Comparison of ENCODE assay signal across 13 cellular contexts in genomic region chr19:40585677-40586422, GRCh38. TPM values are rescaled to one million over a fixed set of nuclear protein-coding genes. Genes with fewer than 3 reads are reported as not detected.
DNase-seq lines count a peak whose midpoint lies in the region; ATAC-seq and TF ChIP-seq lines count a peak whose summit lies in the region.
"Had no signal": no experiment of that assay in that cellular context is flagged by ENCODE, and none has a peak within 500 bp of the region (broad histone marks: within the 10 kb centered on the region; RNA-seq: fewer than 3 reads in every experiment).

No MANE protein-coding gene starts in this region.

- no peak for DNase-seq in activated CD8-positive, alpha-beta T cell treated with anti-CD3 and anti-CD28 coated beads for 36 hours
- DNase-seq in activated CD8-positive, alpha-beta T cell treated with anti-CD3 and anti-CD28 coated beads, Interleukin-2, amount 10 ng/mL, durations not matched to agents 7 days and 5 days, result no peak
- peak; percentile 73 for DNase-seq in NOMO-1 treated with dmso at 0.1 percent for 144 hours (lab: John Stamatoyannopoulos, UW; ENCODE audit: unreplicated experiment)
- peak; percentile 64 to 95 for DNase-seq in cardiac fibroblast (ENCODE audit: low read depth in 2 of 2)
- peak; percentile 84 for DNase-seq in renal cortical epithelial cell (ENCODE audit: low read depth)
- no peak for DNase-seq in activated effector memory CD4-positive, alpha-beta T cell treated with anti-CD3 and anti-CD28 coated beads, Interleukin-2, amount 50 U/mL, for 16 hours
- DNase-seq in GM23338 (ENCODE audit: low spot score), result no peak
- DNase-seq: activated T-cell treated with anti-CD3 and anti-CD28 coated beads, Interleukin-2, amount 50 U/mL, for 1 hour; naive B cell; NCI-H226; stimulated activated naive CD4-positive, alpha-beta T cell treated with Interleukin-2 at 50 U/mL for 16 hours had no signal

- H3K4me3 ChIP-seq in cardiac fibroblast (replicated peaks in 1 of 2; ENCODE audit: low read depth in 2 of 2, low read length in 2 of 2) (no peak overlapping the region), GM23338 (no peak overlapping the region)

- H3K27ac ChIP-seq in GM23338 (ENCODE audit: low read depth), result no peak overlapping the region

- POLR2A ChIA-PET in activated CD8-positive, alpha-beta T cell treated with anti-CD3 and anti-CD28 coated beads for 36 hours (lab: Charles Lee), result interaction anchor here (0.6 to 1.4 kb wide), 2 partner anchors 10 to 34 kb away, joined by 3 to 5 read pairs; no protein-coding TSS in a partner anchor
- POLR2A ChIA-PET in activated CD8-positive, alpha-beta T cell treated with anti-CD3 and anti-CD28 coated beads, Interleukin-2, amount 10 ng/mL, durations not matched to agents 7 days and 5 days (lab: Charles Lee), result no interaction called here

- H3F3A ChIP-seq in GM23338 (replicated peaks; ENCODE audit: low read depth), result 0 out of 2 replicates have a peak, but pooled peaks cover 4% of the 10 kb centered on the region

- H3K9me3 Mint-ChIP-seq in activated CD8-positive, alpha-beta T cell treated with anti-CD3 and anti-CD28 coated beads for 36 hours, result no peaks in the 10 kb centered on the region
- H3K9me3 Mint-ChIP-seq in activated CD8-positive, alpha-beta T cell treated with anti-CD3 and anti-CD28 coated beads, Interleukin-2, amount 10 ng/mL, durations not matched to agents 7 days and 5 days (ENCODE audit: insufficient read depth), result no peaks in the 10 kb centered on the region
- no peaks in the 10 kb centered on the region for H3K9me3 Mint-ChIP-seq in GM23338
- H3K9me3 Mint-ChIP-seq: IgD-negative memory B cell, naive B cell had no signal

- H3K36me3 ChIP-seq in GM23338 (ENCODE audit: insufficient read depth), result peaks cover 7% of the 10 kb centered on the region; the same call in 1 of the 2 replicates

- H3K27me3 ChIP-seq in GM23338 (ENCODE audit: insufficient read depth), result no peaks in the 10 kb centered on the region

- no peaks in the 10 kb centered on the region for H3K27me3 Mint-ChIP-seq in activated CD8-positive, alpha-beta T cell treated with anti-CD3 and anti-CD28 coated beads for 36 hours
- H3K27me3 Mint-ChIP-seq in activated CD8-positive, alpha-beta T cell treated with anti-CD3 and anti-CD28 coated beads, Interleukin-2, amount 10 ng/mL, durations not matched to agents 7 days and 5 days (ENCODE audit: low read depth), result no peaks in the 10 kb centered on the region
- peaks cover 8% of the 10 kb centered on the region for H3K27me3 Mint-ChIP-seq in GM23338 (ENCODE audit: insufficient read depth, low read depth, poor library complexity)
- H3K27me3 Mint-ChIP-seq: IgD-negative memory B cell, naive B cell had no signal

- H3K4me3 Mint-ChIP-seq in activated CD8-positive, alpha-beta T cell treated with anti-CD3 and anti-CD28 coated beads for 36 hours, result no peak overlapping the region
- no peak overlapping the region for H3K4me3 Mint-ChIP-seq in activated CD8-positive, alpha-beta T cell treated with anti-CD3 and anti-CD28 coated beads, Interleukin-2, amount 10 ng/mL, durations not matched to agents 7 days and 5 days
- no peak overlapping the region for H3K4me3 Mint-ChIP-seq in GM23338

- no peaks in the 10 kb centered on the region for H3K79me2 ChIP-seq in GM23338 (replicated peaks; ENCODE audit: insufficient read depth)

- H3K27ac Mint-ChIP-seq in activated CD8-positive, alpha-beta T cell treated with anti-CD3 and anti-CD28 coated beads for 36 hours, result peak overlapping the region; percentile 39
- H3K27ac Mint-ChIP-seq in activated CD8-positive, alpha-beta T cell treated with anti-CD3 and anti-CD28 coated beads, Interleukin-2, amount 10 ng/mL, durations not matched to agents 7 days and 5 days, result no peak overlapping the region
- H3K27ac Mint-ChIP-seq in GM23338, result no peak overlapping the region

- peaks cover 4% of the 10 kb centered on the region; the same call in 1 of the 2 replicates for H4K20me1 ChIP-seq in GM23338 (replicated peaks; ENCODE audit: insufficient read depth)

- ATAC-seq in activated CD8-positive, alpha-beta T cell treated with anti-CD3 and anti-CD28 coated beads for 36 hours, result no peak
- no peak for ATAC-seq in activated CD8-positive, alpha-beta T cell treated with anti-CD3 and anti-CD28 coated beads, Interleukin-2, amount 10 ng/mL, durations not matched to agents 7 days and 5 days
- ATAC-seq in GM19395 (IDR thresholded peaks at IDR 0.05; ENCODE audit: unreplicated experiment) (no peak), GM23338 (no peak)

- intact Hi-C loops in activated CD8-positive, alpha-beta T cell treated with anti-CD3 and anti-CD28 coated beads for 36 hours (cut with micrococcal nuclease), result no loop called here

- H3K4me1 Mint-ChIP-seq in activated CD8-positive, alpha-beta T cell treated with anti-CD3 and anti-CD28 coated beads for 36 hours (ENCODE audit: low read depth), result peaks cover 6% of the 10 kb centered on the region
- peaks cover 6% of the 10 kb centered on the region for H3K4me1 Mint-ChIP-seq in activated CD8-positive, alpha-beta T cell treated with anti-CD3 and anti-CD28 coated beads, Interleukin-2, amount 10 ng/mL, durations not matched to agents 7 days and 5 days (ENCODE audit: low read depth)
- H3K4me1 Mint-ChIP-seq in GM23338, result no peaks in the 10 kb centered on the region

- TF ChIP-seq CTCF in activated CD8-positive, alpha-beta T cell treated with anti-CD3 and anti-CD28 coated beads for 36 hours (IDR thresholded peaks at IDR 0.05), result no peak
- TF ChIP-seq CTCF in cardiac fibroblast (IDR thresholded peaks at IDR 0.05; ENCODE audit: low read depth, low read length) (no peak), GM23338 (conservative IDR thresholded peaks at IDR 0.05; ENCODE audit: low read depth in 2 of 2) (no peak)

- H2AFZ ChIP-seq in GM23338, result no peak overlapping the region

- no peak overlapping the region for H3K4me2 ChIP-seq in GM23338

- no peaks in the 10 kb centered on the region for H3K4me1 ChIP-seq in GM23338 (ENCODE audit: insufficient read depth)

- CTCF ChIA-PET in activated CD8-positive, alpha-beta T cell treated with anti-CD3 and anti-CD28 coated beads for 36 hours (lab: Charles Lee), result interaction anchor here (1.1 to 1.7 kb wide), 3 partner anchors 12 to 49 kb away, joined by 4 to 5 read pairs (median 5); no protein-coding TSS in a partner anchor
- CTCF ChIA-PET in activated CD8-positive, alpha-beta T cell treated with anti-CD3 and anti-CD28 coated beads, Interleukin-2, amount 10 ng/mL, durations not matched to agents 7 days and 5 days (lab: Charles Lee), result no interaction called here

- H3K9me2 ChIP-seq in GM23338 (ENCODE audit: insufficient read depth), result no peaks in the 10 kb centered on the region

- H3K36me3 Mint-ChIP-seq in activated CD8-positive, alpha-beta T cell treated with anti-CD3 and anti-CD28 coated beads for 36 hours (ENCODE audit: low read depth), result peaks cover 27% of the 10 kb centered on the region
- H3K36me3 Mint-ChIP-seq in activated CD8-positive, alpha-beta T cell treated with anti-CD3 and anti-CD28 coated beads, Interleukin-2, amount 10 ng/mL, durations not matched to agents 7 days and 5 days (ENCODE audit: low read depth), result peaks cover 44% of the 10 kb centered on the region
- peaks cover 36% of the 10 kb centered on the region for H3K36me3 Mint-ChIP-seq in GM23338 (ENCODE audit: low read depth)

TF ChIP-seq in GM23338, 12 proteins besides CTCF, POLR2A, EP300 and RAD21 (continues in another document):
- no peak for TF ChIP-seq ZNF331 (CRISPR knock-in tag; IDR thresholded peaks at IDR 0.05; ENCODE audit: low read depth)
- no peak for TF ChIP-seq EZH2 (IDR thresholded peaks at IDR 0.05; ENCODE audit: low read depth, unreplicated experiment)
- no peak for TF ChIP-seq ZNF114 (CRISPR knock-in tag; IDR thresholded peaks at IDR 0.05)
- TF ChIP-seq NANOG (IDR thresholded peaks at IDR 0.05; ENCODE audit: borderline replicate concordance), result no peak
- TF ChIP-seq REST (IDR thresholded peaks at IDR 0.05; ENCODE audit: unreplicated experiment), result no peak

RNA-seq across cellular contexts. Expression of gene SHKBP1, which starts 9.2 kb away (rescaled TPM):
- 10 to 100 TPM; 82.8 to 89.3 TPM for total RNA-seq in activated CD8-positive, alpha-beta T cell treated with anti-CD3 and anti-CD28 coated beads for 36 hours
- 100 to 1,000 TPM; 116 to 124 TPM for total RNA-seq in activated CD8-positive, alpha-beta T cell treated with anti-CD3 and anti-CD28 coated beads, Interleukin-2, amount 10 ng/mL, durations not matched to agents 7 days and 5 days
- 32.8 and 53.5 TPM in 2 replicates for total RNA-seq in renal cortical epithelial cell
- 60.0 and 63.2 TPM in 2 replicates for total RNA-seq in GM23338 (2014; rRNA removed; shearing (Covaris generic))
- 69.8 and 74.6 TPM in 2 replicates for polyA plus RNA-seq in GM23338 (2016; fragmentation: Nextera tagmentation; extraction: Ambion mirVana)

RNA-seq across cellular contexts. Expression of gene LTBP4, which starts 15.3 kb away (rescaled TPM):
- total RNA-seq in activated CD8-positive, alpha-beta T cell treated with anti-CD3 and anti-CD28 coated beads for 36 hours, result 100 to 1,000 TPM; 117 to 121 TPM
- 10 to 100 TPM; 54.3 to 54.7 TPM for total RNA-seq in activated CD8-positive, alpha-beta T cell treated with anti-CD3 and anti-CD28 coated beads, Interleukin-2, amount 10 ng/mL, durations not matched to agents 7 days and 5 days
- 14.9 and 15.5 TPM in 2 replicates for total RNA-seq in renal cortical epithelial cell
- total RNA-seq in GM23338 (2014; rRNA removed; shearing (Covaris generic)), result 53.2 and 65.0 TPM in 2 replicates
- 48.4 and 50.3 TPM in 2 replicates for polyA plus RNA-seq in GM23338 (2016; fragmentation: Nextera tagmentation; extraction: Ambion mirVana)

Comparison
In these comparisons a context has a peak if more than half of its experiments do, and no peak if none do; other contexts are left out.
1. DNase-seq: peak in NOMO-1 treated with dmso at 0.1 percent for 144 hours (single experiment), cardiac fibroblast (2 of 2) and renal cortical epithelial cell (single experiment); none in activated CD8-positive, alpha-beta T cell treated with anti-CD3 and anti-CD28 coated beads for 36 hours (single experiment), activated CD8-positive, alpha-beta T cell treated with anti-CD3 and anti-CD28 coated beads, Interleukin-2, amount 10 ng/mL, durations not matched to agents 7 days and 5 days (single experiment), activated effector memory CD4-positive, alpha-beta T cell treated with anti-CD3 and anti-CD28 coated beads, Interleukin-2, amount 50 U/mL, for 16 hours (single experiment) and GM23338 (single experiment).